1 cellular context compared by ENCODE assay signal in the genomic region with DNA sequence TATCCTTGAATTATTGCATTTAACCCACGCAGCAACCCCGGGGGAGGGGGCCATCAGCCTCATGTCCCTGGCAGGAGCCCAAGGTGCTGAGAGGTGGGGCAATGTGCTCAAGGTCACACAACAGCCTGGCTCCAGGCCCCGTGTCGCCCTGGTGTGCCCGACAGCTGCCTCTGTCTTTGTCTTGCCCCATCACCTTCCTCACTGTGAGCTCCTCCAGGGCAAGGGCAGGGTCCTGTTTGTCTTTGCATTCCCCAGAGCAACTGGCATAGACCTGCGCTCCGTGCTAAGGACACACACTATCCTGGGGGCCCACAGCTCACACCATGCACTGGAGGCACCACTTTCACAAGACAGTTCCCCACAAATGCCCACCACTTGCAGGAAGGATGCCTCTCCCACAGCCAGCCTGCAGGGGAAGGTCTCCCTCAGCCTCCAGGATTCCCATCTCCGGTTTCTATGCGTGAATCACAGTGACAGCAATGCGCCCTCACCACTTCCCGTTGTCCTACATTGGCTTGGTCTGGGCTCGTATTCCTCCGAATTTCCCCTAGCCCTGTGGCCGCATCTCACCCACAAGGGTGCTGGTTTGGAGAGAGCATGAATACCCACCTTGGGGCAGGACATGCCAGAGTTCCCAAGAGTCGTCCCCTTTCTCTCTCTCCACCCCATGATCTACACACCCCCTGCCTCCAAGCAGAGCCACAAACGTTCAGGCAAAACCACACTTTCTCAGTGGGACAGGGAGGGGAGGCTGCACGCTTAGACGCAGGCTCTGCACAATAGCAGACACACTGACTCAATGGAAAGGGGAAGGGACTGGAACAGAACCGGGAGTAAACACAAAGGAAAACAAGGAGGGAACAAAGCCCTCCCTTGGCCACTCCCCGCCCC.
TF ChIP-seq lines count a peak whose summit lies in the region.

No MANE protein-coding gene starts in this region.

TF ChIP-seq in SK-N-SH, 30 proteins besides CTCF, POLR2A, EP300 and RAD21 (continued from another document):
- TF ChIP-seq, protein P1, sequence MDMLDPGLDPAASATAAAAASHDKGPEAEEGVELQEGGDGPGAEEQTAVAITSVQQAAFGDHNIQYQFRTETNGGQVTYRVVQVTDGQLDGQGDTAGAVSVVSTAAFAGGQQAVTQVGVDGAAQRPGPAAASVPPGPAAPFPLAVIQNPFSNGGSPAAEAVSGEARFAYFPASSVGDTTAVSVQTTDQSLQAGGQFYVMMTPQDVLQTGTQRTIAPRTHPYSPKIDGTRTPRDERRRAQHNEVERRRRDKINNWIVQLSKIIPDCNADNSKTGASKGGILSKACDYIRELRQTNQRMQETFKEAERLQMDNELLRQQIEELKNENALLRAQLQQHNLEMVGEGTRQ (IDR thresholded peaks at IDR 0.05; ENCODE audit: borderline replicate concordance, low read depth, low read length) = no peak
- TF ChIP-seq ELF1 (IDR thresholded peaks at IDR 0.05) (no peak), GATA2 (CRISPR knock-in tag; IDR thresholded peaks at IDR 0.05) (no peak), EZH2phosphoT487 (IDR thresholded peaks at IDR 0.05; ENCODE audit: borderline replicate concordance, low read depth) (no peak), NFIC (IDR thresholded peaks at IDR 0.05; ENCODE audit: borderline replicate concordance) (peak; percentile 28; the same call in 1 of the 2 replicates), FOXJ3 (CRISPR knock-in tag; IDR thresholded peaks at IDR 0.05) (no peak), FOSL2 (IDR thresholded peaks at IDR 0.05; ENCODE audit: borderline replicate concordance, low read depth) (peak; percentile 62; the same call in 1 of the 2 replicates), YY1 (IDR thresholded peaks at IDR 0.05; ENCODE audit: low read depth) (no peak), GABPA (IDR thresholded peaks at IDR 0.05; ENCODE audit: low read depth) (no peak; the same call in 1 of the 2 replicates), FOXM1 (IDR thresholded peaks at IDR 0.05; ENCODE audit: low read depth) (no peak), ZBTB33 (IDR thresholded peaks at IDR 0.05; ENCODE audit: borderline replicate concordance, low read depth) (no peak), MXI1 (IDR thresholded peaks at IDR 0.05; ENCODE audit: low read depth, low read length) (no peak), NRF1 (IDR thresholded peaks at IDR 0.05; ENCODE audit: low read depth, low read length) (no peak), SMC3 (IDR thresholded peaks at IDR 0.05; ENCODE audit: low read depth, low read length) (no peak), TCF12 (IDR thresholded peaks at IDR 0.05) (peak; percentile 60; the same call in 1 of the 2 replicates), TEAD4 (IDR thresholded peaks at IDR 0.05; ENCODE audit: borderline replicate concordance, insufficient read depth) (peak; percentile 52; the same call in 1 of the 2 replicates), REST (IDR thresholded peaks at IDR 0.05; ENCODE audit: low read depth, low read length) (no peak), RFX5 (IDR thresholded peaks at IDR 0.05; ENCODE audit: low read length) (no peak), POLR2AphosphoS5 (IDR thresholded peaks at IDR 0.05; ENCODE audit: low read depth, low read length) (peak; percentile 31), TAF1 (IDR thresholded peaks at IDR 0.05; ENCODE audit: borderline replicate concordance, low read depth, low read length) (no peak; the same call in 1 of the 2 replicates), RXRA (IDR thresholded peaks at IDR 0.05; ENCODE audit: borderline replicate concordance, low read depth) (no peak; the same call in 1 of the 2 replicates), CHD2 (IDR thresholded peaks at IDR 0.05; ENCODE audit: low read length, partially characterized antibody) (no peak), RCOR1 (IDR thresholded peaks at IDR 0.05; ENCODE audit: low read length) (no peak), SIN3A (IDR thresholded peaks at IDR 0.05; ENCODE audit: borderline replicate concordance, low read depth, low read length) (no peak; the same call in 1 of the 2 replicates), JUND (IDR thresholded peaks at IDR 0.05) (peak; percentile 41)
- TF ChIP-seq, protein P2, sequence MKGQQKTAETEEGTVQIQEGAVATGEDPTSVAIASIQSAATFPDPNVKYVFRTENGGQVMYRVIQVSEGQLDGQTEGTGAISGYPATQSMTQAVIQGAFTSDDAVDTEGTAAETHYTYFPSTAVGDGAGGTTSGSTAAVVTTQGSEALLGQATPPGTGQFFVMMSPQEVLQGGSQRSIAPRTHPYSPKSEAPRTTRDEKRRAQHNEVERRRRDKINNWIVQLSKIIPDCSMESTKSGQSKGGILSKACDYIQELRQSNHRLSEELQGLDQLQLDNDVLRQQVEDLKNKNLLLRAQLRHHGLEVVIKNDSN (IDR thresholded peaks at IDR 0.05; ENCODE audit: borderline replicate concordance, low read depth) = no peak
- TF ChIP-seq, protein P3, sequence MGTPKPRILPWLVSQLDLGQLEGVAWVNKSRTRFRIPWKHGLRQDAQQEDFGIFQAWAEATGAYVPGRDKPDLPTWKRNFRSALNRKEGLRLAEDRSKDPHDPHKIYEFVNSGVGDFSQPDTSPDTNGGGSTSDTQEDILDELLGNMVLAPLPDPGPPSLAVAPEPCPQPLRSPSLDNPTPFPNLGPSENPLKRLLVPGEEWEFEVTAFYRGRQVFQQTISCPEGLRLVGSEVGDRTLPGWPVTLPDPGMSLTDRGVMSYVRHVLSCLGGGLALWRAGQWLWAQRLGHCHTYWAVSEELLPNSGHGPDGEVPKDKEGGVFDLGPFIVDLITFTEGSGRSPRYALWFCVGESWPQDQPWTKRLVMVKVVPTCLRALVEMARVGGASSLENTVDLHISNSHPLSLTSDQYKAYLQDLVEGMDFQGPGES (IDR thresholded peaks at IDR 0.05; ENCODE audit: low read depth, low read length) = no peak
- TF ChIP-seq, protein P4, sequence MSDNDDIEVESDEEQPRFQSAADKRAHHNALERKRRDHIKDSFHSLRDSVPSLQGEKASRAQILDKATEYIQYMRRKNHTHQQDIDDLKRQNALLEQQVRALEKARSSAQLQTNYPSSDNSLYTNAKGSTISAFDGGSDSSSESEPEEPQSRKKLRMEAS (IDR thresholded peaks at IDR 0.05; ENCODE audit: low read depth) = peak; percentile 33; the same call in 1 of the 2 replicates
- TF ChIP-seq, protein P5, sequence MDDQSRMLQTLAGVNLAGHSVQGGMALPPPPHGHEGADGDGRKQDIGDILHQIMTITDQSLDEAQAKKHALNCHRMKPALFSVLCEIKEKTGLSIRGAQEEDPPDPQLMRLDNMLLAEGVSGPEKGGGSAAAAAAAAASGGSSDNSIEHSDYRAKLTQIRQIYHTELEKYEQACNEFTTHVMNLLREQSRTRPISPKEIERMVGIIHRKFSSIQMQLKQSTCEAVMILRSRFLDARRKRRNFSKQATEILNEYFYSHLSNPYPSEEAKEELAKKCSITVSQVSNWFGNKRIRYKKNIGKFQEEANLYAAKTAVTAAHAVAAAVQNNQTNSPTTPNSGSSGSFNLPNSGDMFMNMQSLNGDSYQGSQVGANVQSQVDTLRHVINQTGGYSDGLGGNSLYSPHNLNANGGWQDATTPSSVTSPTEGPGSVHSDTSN (IDR thresholded peaks at IDR 0.05) = peak; percentile 54
